ENCODE assay signal across 8 cellular contexts in the genomic region with DNA sequence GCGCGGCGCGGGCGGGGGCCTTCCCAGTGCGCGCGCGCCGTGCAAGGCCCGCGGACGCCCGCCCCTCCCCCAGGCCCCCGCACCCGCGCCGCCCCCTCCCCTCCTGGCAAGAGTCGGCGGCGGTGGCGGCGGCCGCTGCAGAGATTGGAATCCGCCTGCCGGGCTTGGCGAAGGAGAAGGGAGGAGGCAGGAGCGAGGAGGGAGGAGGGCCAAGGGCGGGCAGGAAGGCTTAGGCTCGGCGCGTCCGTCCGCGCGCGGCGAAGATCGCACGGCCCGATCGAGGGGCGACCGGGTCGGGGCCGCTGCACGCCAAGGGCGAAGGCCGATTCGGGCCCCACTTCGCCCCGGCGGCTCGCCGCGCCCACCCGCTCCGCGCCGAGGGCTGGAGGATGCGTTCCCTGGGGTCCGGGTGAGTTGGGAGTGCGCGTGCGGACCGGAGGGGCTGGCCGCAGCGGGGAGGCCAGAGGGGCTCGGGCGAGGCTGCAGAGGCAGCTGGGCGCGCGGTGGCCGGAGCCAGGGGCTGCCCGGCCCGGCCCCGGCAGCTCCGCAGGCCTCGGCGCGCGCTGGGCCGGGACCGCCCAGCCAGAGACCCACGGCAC. TPM values are rescaled to one million over a fixed set of nuclear protein-coding genes. Genes with fewer than 3 reads are reported as not detected.
A peak's percentile ranks its signal among the peaks of the same experiment; 100 is the strongest.
DNase-seq lines count a peak whose midpoint lies in the region; ATAC-seq and TF ChIP-seq lines count a peak whose summit lies in the region.

A gene (plus strand): TSS at position 109 of the 599 bp plus-strand sequence. CDS start 119,400 bp downstream, outside the sequence.

- no peak for ATAC-seq in CD4-positive, alpha-beta T cell (ENCODE audit: poor library complexity)
- peak; percentile 32 for ATAC-seq in HG03196 (IDR thresholded peaks at IDR 0.05; ENCODE audit: unreplicated experiment)

- POLR2A ChIA-PET in CD4-positive, alpha-beta T cell (lab: Charles Lee), result interaction anchor here (3.2 kb wide), 1 partner anchor 45 kb away, joined by 29 read pairs; no protein-coding TSS in a partner anchor
- POLR2A ChIA-PET in activated CD4-positive, alpha-beta memory T cell treated with anti-CD3 and anti-CD28 coated beads for 36 hours (lab: Charles Lee), result interaction anchor here (1.0 to 1.6 kb wide), 2 partner anchors 45 to 339 kb away, joined by 6 to 7 read pairs; a partner anchor contains a TSS

- DNase-seq in CD4-positive, alpha-beta T cell, result peak in 1 of 10 experiments; percentile 1
- DNase-seq in activated CD4-positive, alpha-beta memory T cell treated with anti-CD3 and anti-CD28 coated beads for 36 hours, result no peak
- DNase-seq in glomerular visceral epithelial cell (ENCODE audit: extremely low spot score) (peak; percentile 95), posterior vena cava (ENCODE audit: low spot score) (peak; percentile 95), GOT3 (lab: John Stamatoyannopoulos, UW) (no peak)
- no peak for DNase-seq in activated effector memory CD4-positive, alpha-beta T cell treated with anti-CD3 and anti-CD28 coated beads, Interleukin-2, amount 50 U/mL, for 16 hours

- H3K27me3 Mint-ChIP-seq in CD4-positive, alpha-beta T cell, result peaks cover 38% of the 10 kb centered on the region
- peaks cover 1% of the 10 kb centered on the region for H3K27me3 Mint-ChIP-seq in activated CD4-positive, alpha-beta memory T cell treated with anti-CD3 and anti-CD28 coated beads for 36 hours

- no peaks in the 10 kb centered on the region for H3K9me3 ChIP-seq in CD4-positive, alpha-beta T cell (ENCODE audit: control insufficient read depth, low read length)

- TF ChIP-seq POLR2A in GM19099 (IDR thresholded peaks at IDR 0.05; ENCODE audit: extremely low read depth, insufficient read length, low read depth), result peak; percentile 2

- peak within 1 kb of the TSS; percentile 62 for H3K27ac Mint-ChIP-seq in CD4-positive, alpha-beta T cell
- H3K27ac Mint-ChIP-seq in activated CD4-positive, alpha-beta memory T cell treated with anti-CD3 and anti-CD28 coated beads for 36 hours, result peak within 1 kb of the TSS; percentile 57

- H3K27me3 ChIP-seq in CD4-positive, alpha-beta T cell (ENCODE audit: control insufficient read depth, insufficient read depth, low read length), result no peaks in the 10 kb centered on the region

- CTCF ChIA-PET in CD4-positive, alpha-beta T cell (lab: Charles Lee), result interaction anchor here (0.6 kb wide), 1 partner anchor 169 kb away, joined by 3 read pairs; no protein-coding TSS in a partner anchor
- CTCF ChIA-PET in activated CD4-positive, alpha-beta memory T cell treated with anti-CD3 and anti-CD28 coated beads for 36 hours (lab: Charles Lee), result interaction anchor here (1.0 to 2.8 kb wide), 3 partner anchors 44 to 63 kb away, joined by 5 to 10 read pairs (median 7); no protein-coding TSS in a partner anchor

- H3K9me3 Mint-ChIP-seq in CD4-positive, alpha-beta T cell, result no peaks in the 10 kb centered on the region
- no peaks in the 10 kb centered on the region for H3K9me3 Mint-ChIP-seq in activated CD4-positive, alpha-beta memory T cell treated with anti-CD3 and anti-CD28 coated beads for 36 hours

- no peak within 1 kb of the TSS for H3K27ac ChIP-seq in CD4-positive, alpha-beta T cell (ENCODE audit: low read depth, low read length)

- H3K4me3 Mint-ChIP-seq in CD4-positive, alpha-beta T cell, result peak within 1 kb of the TSS; percentile 95
- H3K4me3 Mint-ChIP-seq in activated CD4-positive, alpha-beta memory T cell treated with anti-CD3 and anti-CD28 coated beads for 36 hours, result peak within 1 kb of the TSS; percentile 90

- H3K36me3 Mint-ChIP-seq in CD4-positive, alpha-beta T cell (ENCODE audit: low read depth), result peaks cover 11% of the 10 kb centered on the region
- H3K36me3 Mint-ChIP-seq in activated CD4-positive, alpha-beta memory T cell treated with anti-CD3 and anti-CD28 coated beads for 36 hours, result peaks cover 4% of the 10 kb centered on the region

- intact Hi-C loops in CD4-positive, alpha-beta T cell (cut with DNase I, micrococcal nuclease), result loop anchor here (1.0 to 5.0 kb wide), 5 partner anchors 44 to 338 kb away; a partner anchor contains a TSS
- intact Hi-C loops in activated CD4-positive, alpha-beta memory T cell treated with anti-CD3 and anti-CD28 coated beads for 36 hours (cut with micrococcal nuclease), result loop anchor here (1.0 to 5.0 kb wide), 3 partner anchors 45 to 336 kb away; a partner anchor contains a TSS
- intact Hi-C loops in posterior vena cava (cut with DNase I), result loop anchor here in 1 of 2 donors (5.0 kb wide), 1 partner anchor 44 kb away; no protein-coding TSS in a partner anchor

- H3K4me1 Mint-ChIP-seq in CD4-positive, alpha-beta T cell (ENCODE audit: low read depth), result peaks cover 34% of the 10 kb centered on the region
- H3K4me1 Mint-ChIP-seq in activated CD4-positive, alpha-beta memory T cell treated with anti-CD3 and anti-CD28 coated beads for 36 hours (ENCODE audit: low read depth), result peaks cover 38% of the 10 kb centered on the region

- TF ChIP-seq CTCF in CD4-positive, alpha-beta T cell (IDR thresholded peaks at IDR 0.05), result no peak

RNA-seq across cellular contexts. Expression of the gene that starts here (rescaled TPM):
- 1 to 10 TPM; 1.9 to 2.6 TPM for total RNA-seq in CD4-positive, alpha-beta T cell
- total RNA-seq in activated CD4-positive, alpha-beta memory T cell treated with anti-CD3 and anti-CD28 coated beads for 36 hours, result 10 to 100 TPM; 10.8 to 13.6 TPM
- 10 to 100 TPM; 68.0 to 75.8 TPM for total RNA-seq in posterior vena cava

Comparison
In these comparisons a context has a peak if more than half of its experiments do, and no peak if none do; other contexts are left out.
1. RNA of the gene that starts here (total RNA-seq): 68.0 to 75.8 TPM in posterior vena cava; 10.8 to 13.6 TPM in activated CD4-positive, alpha-beta memory T cell treated with anti-CD3 and anti-CD28 coated beads for 36 hours and 1.9 to 2.6 TPM in CD4-positive, alpha-beta T cell; every median in the first group is over 4 times any median in the second.
2. DNase-seq: peak in glomerular visceral epithelial cell (single experiment) and posterior vena cava (single experiment); none in activated CD4-positive, alpha-beta memory T cell treated with anti-CD3 and anti-CD28 coated beads for 36 hours (single experiment), activated effector memory CD4-positive, alpha-beta T cell treated with anti-CD3 and anti-CD28 coated beads, Interleukin-2, amount 50 U/mL, for 16 hours (single experiment) and GOT3 (single experiment).